Comparison of ENCODE assay signal across 14 cellular contexts in genomic region chr16:70740174-70740918, GRCh38. TPM values are rescaled to one million over a fixed set of nuclear protein-coding genes. Genes with fewer than 3 reads are reported as not detected.
DNase-seq lines count a peak whose midpoint lies in the region; ATAC-seq and TF ChIP-seq lines count a peak whose summit lies in the region.
"Had no signal": no experiment of that assay in that cellular context is flagged by ENCODE, and none has a peak within 500 bp of the region (broad histone marks: within the 10 kb centered on the region; RNA-seq: fewer than 3 reads in every experiment).

No MANE protein-coding gene starts in this region.

- no peak for DNase-seq in activated CD4-positive, alpha-beta T cell treated with anti-CD3 and anti-CD28 coated beads, Interleukin-2, amount 10 ng/mL, durations not matched to agents 7 days and 5 days
- DNase-seq in activated CD4-positive, alpha-beta T cell treated with anti-CD3 and anti-CD28 coated beads, Interleukin-2, amount 50 U/mL, for 48 hours: no peak
- no peak for DNase-seq in activated T-helper 2 cell treated with anti-CD3 and anti-CD28 coated beads, Interferon-gamma antibody, Interleukin-2, Interleukin-4, amounts not matched to agents 10 μg/mL and 5 μg/mL and 100 μg/mL, durations not matched to agents 14 hours and 24 hours and 36 hours (ENCODE audit: low spot score)
- DNase-seq in right lobe of liver: peak in 1 of 3 donors; percentile 66
- DNase-seq in stimulated activated naive CD8-positive, alpha-beta T cell treated with anti-CD3 and anti-CD28 coated beads, Interleukin-15, amount 100 ng/mL, for 72 hours: no peak
- DNase-seq in NCI-H187 (lab: John Stamatoyannopoulos, UW): no peak
- DNase-seq in activated effector memory CD4-positive, alpha-beta T cell treated with anti-CD3 and anti-CD28 coated beads, Interleukin-2, amount 50 U/mL, for 16 hours: no peak
- DNase-seq: immature natural killer cell, Kasumi-1, natural killer cell, NCI-H2081 treated with DMSO at 0.1 percent for 48 hours, tibial artery had no signal

- H3K27ac Mint-ChIP-seq in activated CD4-positive, alpha-beta T cell treated with anti-CD3 and anti-CD28 coated beads, Interleukin-2, amount 10 ng/mL, durations not matched to agents 7 days and 5 days: peak overlapping the region; percentile 100
- peak overlapping the region; percentile 49 for H3K27ac Mint-ChIP-seq in activated T-helper 2 cell treated with anti-CD3 and anti-CD28 coated beads, Interferon-gamma antibody, Interleukin-2, Interleukin-4, amounts not matched to agents 10 μg/mL and 5 μg/mL and 100 μg/mL, durations not matched to agents 14 hours and 24 hours and 36 hours
- peak overlapping the region; percentile 86 to 90 for H3K27ac Mint-ChIP-seq in stimulated activated naive CD8-positive, alpha-beta T cell treated with anti-CD3 and anti-CD28 coated beads, Interleukin-15, amount 100 ng/mL, for 72 hours

- CTCF ChIA-PET in activated CD4-positive, alpha-beta T cell treated with anti-CD3 and anti-CD28 coated beads, Interleukin-2, amount 10 ng/mL, durations not matched to agents 7 days and 5 days (lab: Charles Lee): interaction anchor here (3.1 kb wide), 1 partner anchor 10 kb away, joined by 13 read pairs; no protein-coding TSS in a partner anchor

- no peaks in the 10 kb centered on the region for H3K27me3 ChIP-seq in right lobe of liver
- H3K27me3 ChIP-seq: tibial artery had no signal

- no peak for TF ChIP-seq CTCF in right lobe of liver (IDR thresholded peaks at IDR 0.05)

- no peaks in the 10 kb centered on the region for H3K36me3 ChIP-seq in right lobe of liver

- H3K4me3 Mint-ChIP-seq in activated CD4-positive, alpha-beta T cell treated with anti-CD3 and anti-CD28 coated beads, Interleukin-2, amount 10 ng/mL, durations not matched to agents 7 days and 5 days: no peak overlapping the region
- no peak overlapping the region for H3K4me3 Mint-ChIP-seq in activated T-helper 2 cell treated with anti-CD3 and anti-CD28 coated beads, Interferon-gamma antibody, Interleukin-2, Interleukin-4, amounts not matched to agents 10 μg/mL and 5 μg/mL and 100 μg/mL, durations not matched to agents 14 hours and 24 hours and 36 hours (ENCODE audit: low read depth)
- peak overlapping the region in 1 of 2 donors; percentile 21 for H3K4me3 Mint-ChIP-seq in stimulated activated naive CD8-positive, alpha-beta T cell treated with anti-CD3 and anti-CD28 coated beads, Interleukin-15, amount 100 ng/mL, for 72 hours
- H3K4me3 Mint-ChIP-seq: immature natural killer cell, natural killer cell had no signal

- H3K9me3 Mint-ChIP-seq in activated CD4-positive, alpha-beta T cell treated with anti-CD3 and anti-CD28 coated beads, Interleukin-2, amount 10 ng/mL, durations not matched to agents 7 days and 5 days: peaks cover 5% of the 10 kb centered on the region
- no peaks in the 10 kb centered on the region for H3K9me3 Mint-ChIP-seq in activated T-helper 2 cell treated with anti-CD3 and anti-CD28 coated beads, Interferon-gamma antibody, Interleukin-2, Interleukin-4, amounts not matched to agents 10 μg/mL and 5 μg/mL and 100 μg/mL, durations not matched to agents 14 hours and 24 hours and 36 hours
- H3K9me3 Mint-ChIP-seq in stimulated activated naive CD8-positive, alpha-beta T cell treated with anti-CD3 and anti-CD28 coated beads, Interleukin-15, amount 100 ng/mL, for 72 hours: peaks cover 0 to 9% of the 10 kb centered on the region in 2 donors
- H3K9me3 Mint-ChIP-seq: immature natural killer cell, natural killer cell had no signal

- intact Hi-C loops in activated T-helper 2 cell treated with anti-CD3 and anti-CD28 coated beads, Interferon-gamma antibody, Interleukin-2, Interleukin-4, amounts not matched to agents 10 μg/mL and 5 μg/mL and 100 μg/mL, durations not matched to agents 14 hours and 24 hours and 36 hours (cut with micrococcal nuclease): no loop called here
- intact Hi-C loops in right lobe of liver (cut with DNase I): no loop called here

- H3K27ac ChIP-seq in right lobe of liver: peak overlapping the region; percentile 22 to 88 (median 40)

- 67% methylated on average over 6 of the region's 16 CpGs for WGBS in right lobe of liver (ENCODE audit: insufficient coverage, low coverage, low lambda C conversion rate, missing lambda C conversion rate)

- peaks cover 78% of the 10 kb centered on the region for H3K4me1 Mint-ChIP-seq in activated CD4-positive, alpha-beta T cell treated with anti-CD3 and anti-CD28 coated beads, Interleukin-2, amount 10 ng/mL, durations not matched to agents 7 days and 5 days
- peaks cover 42% of the 10 kb centered on the region for H3K4me1 Mint-ChIP-seq in activated T-helper 2 cell treated with anti-CD3 and anti-CD28 coated beads, Interferon-gamma antibody, Interleukin-2, Interleukin-4, amounts not matched to agents 10 μg/mL and 5 μg/mL and 100 μg/mL, durations not matched to agents 14 hours and 24 hours and 36 hours (ENCODE audit: low read depth)
- peaks cover 68% of the 10 kb centered on the region for H3K4me1 Mint-ChIP-seq in stimulated activated naive CD8-positive, alpha-beta T cell treated with anti-CD3 and anti-CD28 coated beads, Interleukin-15, amount 100 ng/mL, for 72 hours

- no peaks in the 10 kb centered on the region for H3K27me3 Mint-ChIP-seq in activated CD4-positive, alpha-beta T cell treated with anti-CD3 and anti-CD28 coated beads, Interleukin-2, amount 10 ng/mL, durations not matched to agents 7 days and 5 days
- no peaks in the 10 kb centered on the region for H3K27me3 Mint-ChIP-seq in activated T-helper 2 cell treated with anti-CD3 and anti-CD28 coated beads, Interferon-gamma antibody, Interleukin-2, Interleukin-4, amounts not matched to agents 10 μg/mL and 5 μg/mL and 100 μg/mL, durations not matched to agents 14 hours and 24 hours and 36 hours (ENCODE audit: low read depth)
- no peaks in the 10 kb centered on the region for H3K27me3 Mint-ChIP-seq in stimulated activated naive CD8-positive, alpha-beta T cell treated with anti-CD3 and anti-CD28 coated beads, Interleukin-15, amount 100 ng/mL, for 72 hours
- H3K27me3 Mint-ChIP-seq: T-cell had no signal

- H3K4me1 ChIP-seq in right lobe of liver: peaks cover 0 to 69% (median 30%) of the 10 kb centered on the region in 4 donors

- POLR2A ChIA-PET in activated CD4-positive, alpha-beta T cell treated with anti-CD3 and anti-CD28 coated beads, Interleukin-2, amount 10 ng/mL, durations not matched to agents 7 days and 5 days (lab: Charles Lee): no interaction called here

- H3K4me3 ChIP-seq in right lobe of liver: no peak overlapping the region
- H3K4me3 ChIP-seq: tibial artery had no signal

- TF ChIP-seq POLR2A in right lobe of liver (IDR thresholded peaks at IDR 0.05): no peak

- ATAC-seq in right lobe of liver (peak; percentile 4 to 43 (median 18)), HG02840 (IDR thresholded peaks at IDR 0.05; ENCODE audit: low FRiP score, unreplicated experiment) (no peak)
- ATAC-seq in stimulated activated naive CD8-positive, alpha-beta T cell treated with anti-CD3 and anti-CD28 coated beads, Interleukin-15, amount 100 ng/mL, for 72 hours: no peak
- ATAC-seq: natural killer cell, T-cell had no signal

- H3K36me3 Mint-ChIP-seq in activated CD4-positive, alpha-beta T cell treated with anti-CD3 and anti-CD28 coated beads, Interleukin-2, amount 10 ng/mL, durations not matched to agents 7 days and 5 days (ENCODE audit: low read depth): peaks cover 53% of the 10 kb centered on the region
- H3K36me3 Mint-ChIP-seq in activated T-helper 2 cell treated with anti-CD3 and anti-CD28 coated beads, Interferon-gamma antibody, Interleukin-2, Interleukin-4, amounts not matched to agents 10 μg/mL and 5 μg/mL and 100 μg/mL, durations not matched to agents 14 hours and 24 hours and 36 hours (ENCODE audit: low read depth): peaks cover 35% of the 10 kb centered on the region

- no peaks in the 10 kb centered on the region for H3K9me3 ChIP-seq in right lobe of liver
- H3K9me3 ChIP-seq: tibial artery had no signal

RNA-seq across cellular contexts. Expression of gene MTSS2, which starts 54.5 kb away (rescaled TPM):
- total RNA-seq in activated CD4-positive, alpha-beta T cell treated with anti-CD3 and anti-CD28 coated beads, Interleukin-2, amount 10 ng/mL, durations not matched to agents 7 days and 5 days: 1 to 10 TPM; 7.1 to 9.2 TPM
- total RNA-seq in activated T-helper 2 cell treated with anti-CD3 and anti-CD28 coated beads, Interferon-gamma antibody, Interleukin-2, Interleukin-4, amounts not matched to agents 10 μg/mL and 5 μg/mL and 100 μg/mL, durations not matched to agents 14 hours and 24 hours and 36 hours: 1.3 TPM in 2 replicates
- total RNA-seq in right lobe of liver: 100 to 1,000 TPM in 2 of 6 experiments, 10 to 100 TPM in 4; 28.5 to 117 (median 80.2) TPM

Comparison
In these comparisons a context has a peak if more than half of its experiments do, and no peak if none do; other contexts are left out.
1. H3K27ac Mint-ChIP-seq: peak in every context shown above with its lines; median percentile 100 in activated CD4-positive, alpha-beta T cell treated with anti-CD3 and anti-CD28 coated beads, Interleukin-2, amount 10 ng/mL, durations not matched to agents 7 days and 5 days; 88 in stimulated activated naive CD8-positive, alpha-beta T cell treated with anti-CD3 and anti-CD28 coated beads, Interleukin-15, amount 100 ng/mL, for 72 hours; 49 in activated T-helper 2 cell treated with anti-CD3 and anti-CD28 coated beads, Interferon-gamma antibody, Interleukin-2, Interleukin-4, amounts not matched to agents 10 μg/mL and 5 μg/mL and 100 μg/mL, durations not matched to agents 14 hours and 24 hours and 36 hours.
2. ATAC-seq: peak in right lobe of liver (4 of 4); none in stimulated activated naive CD8-positive, alpha-beta T cell treated with anti-CD3 and anti-CD28 coated beads, Interleukin-15, amount 100 ng/mL, for 72 hours (single experiment) and HG02840 (single experiment).